Comparison of ENCODE assay signal across 8 cellular contexts in genomic region chr2:33599175-33599942, GRCh38. TPM values are rescaled to one million over a fixed set of nuclear protein-coding genes. Genes with fewer than 3 reads are reported as not detected.
DNase-seq lines count a peak whose midpoint lies in the region; ATAC-seq and TF ChIP-seq lines count a peak whose summit lies in the region.

TSS of gene FAM98A (minus strand) at chr2:33599299. CDS start at chr2:33599221, 78 bp downstream.

- intact Hi-C loops in CD4-positive, alpha-beta T cell (cut with DNase I, micrococcal nuclease): loop anchor here (1.0 to 10.0 kb wide), 5 partner anchors 123 to 1535 kb away; partner anchors contain the start of genes TTC27 (in 2 of the 2), BIRC6 (in 1 of the 2), RASGRP3 (in 1 of the 2) and SPAST (in 1 of the 2)
- intact Hi-C loops in activated CD4-positive, alpha-beta memory T cell treated with anti-CD3 and anti-CD28 coated beads for 36 hours (cut with micrococcal nuclease): loop anchor here (1.0 to 10.0 kb wide), 5 partner anchors 123 to 1322 kb away; partner anchors contain the start of genes RASGRP3, TTC27 and YIPF4
- intact Hi-C loops in dorsolateral prefrontal cortex (cut with DNase I): loop anchor here (2.0 to 10.0 kb wide), 3 partner anchors 123 to 1037 kb away; partner anchors contain the start of genes LTBP1 (in 1 of the 2) and RASGRP3 (in 1 of the 2)

- H3K4me3 ChIP-seq in dorsolateral prefrontal cortex (peak within 1 kb of the TSS; percentile 68 to 99 (median 93)), liver (ENCODE audit: low read depth in 1 of 3, low read length in 3 of 3) (peak within 1 kb of the TSS; percentile 83 to 96 (median 94))

- H3K36me3 Mint-ChIP-seq in CD4-positive, alpha-beta T cell (ENCODE audit: low read depth): peaks cover 23% of the 10 kb centered on the region
- H3K36me3 Mint-ChIP-seq in activated CD4-positive, alpha-beta memory T cell treated with anti-CD3 and anti-CD28 coated beads for 36 hours: peaks cover 11% of the 10 kb centered on the region

- POLR2A ChIA-PET in CD4-positive, alpha-beta T cell (lab: Charles Lee): interaction anchor here (0.8 to 2.7 kb wide), 4 partner anchors 9 to 973 kb away, joined by 3 to 54 read pairs (median 8); partner anchors contain the start of gene RASGRP3
- POLR2A ChIA-PET in activated CD4-positive, alpha-beta memory T cell treated with anti-CD3 and anti-CD28 coated beads for 36 hours (lab: Charles Lee): interaction anchor here (0.6 to 2.2 kb wide), 5 partner anchors 16 to 972 kb away, joined by 3 to 12 read pairs (median 3); partner anchors contain the start of genes RASGRP3 and TTC27

- under 1% methylated on average over 56 of the region's 56 CpGs for WGBS in liver

- no peaks in the 10 kb centered on the region for H3K9me3 ChIP-seq in CD4-positive, alpha-beta T cell (ENCODE audit: control insufficient read depth, low read length)
- H3K9me3 ChIP-seq in liver (ENCODE audit: control insufficient read depth in 4 of 4, low read length in 3 of 4): no peaks in the 10 kb centered on the region

- peak; percentile 97 to 99 (median 98) for DNase-seq in CD4-positive, alpha-beta T cell
- peak; percentile 97 for DNase-seq in NCI-H82 treated with DMSO at 0.1 percent for 48 hours (lab: John Stamatoyannopoulos, UW; ENCODE audit: unreplicated experiment)
- peak; percentile 99 for DNase-seq in activated CD4-positive, alpha-beta memory T cell treated with anti-CD3 and anti-CD28 coated beads for 36 hours
- DNase-seq in dorsolateral prefrontal cortex: peak; percentile 96 to 99 (median 98)
- peak; percentile 100 for DNase-seq in stimulated activated CD4-positive, alpha-beta T cell treated with anti-CD3 and anti-CD28 coated beads, Interleukin-4, amount 100 ng/mL, for 24 hours

- H3K4me1 ChIP-seq in liver (ENCODE audit: control insufficient read depth in 4 of 4, insufficient read depth in 4 of 4, low read length in 3 of 4): peaks cover 0 to 18% (median 8%) of the 10 kb centered on the region in 4 donors

- peak within 1 kb of the TSS; percentile 92 for H3K27ac Mint-ChIP-seq in CD4-positive, alpha-beta T cell
- peak within 1 kb of the TSS; percentile 82 for H3K27ac Mint-ChIP-seq in activated CD4-positive, alpha-beta memory T cell treated with anti-CD3 and anti-CD28 coated beads for 36 hours

- no peaks in the 10 kb centered on the region for H3K27me3 Mint-ChIP-seq in CD4-positive, alpha-beta T cell
- no peaks in the 10 kb centered on the region for H3K27me3 Mint-ChIP-seq in activated CD4-positive, alpha-beta memory T cell treated with anti-CD3 and anti-CD28 coated beads for 36 hours

- peaks cover 46% of the 10 kb centered on the region for H3K4me1 Mint-ChIP-seq in CD4-positive, alpha-beta T cell (ENCODE audit: low read depth)
- H3K4me1 Mint-ChIP-seq in activated CD4-positive, alpha-beta memory T cell treated with anti-CD3 and anti-CD28 coated beads for 36 hours (ENCODE audit: low read depth): peaks cover 22% of the 10 kb centered on the region

- ATAC-seq in CD4-positive, alpha-beta T cell (ENCODE audit: poor library complexity): peak; percentile 91
- ATAC-seq in GM19438 (IDR thresholded peaks at IDR 0.05; ENCODE audit: low read depth, unreplicated experiment) (peak; percentile 90), HG03575 (IDR thresholded peaks at IDR 0.05; ENCODE audit: extremely low read depth, insufficient number of reproducible peaks, low FRiP score, unreplicated experiment) (peak; percentile 71)

- H3K9ac ChIP-seq in liver (ENCODE audit: low read depth in 1 of 2, low read length in 2 of 2): peak within 1 kb of the TSS; percentile 66 to 94

- CTCF ChIA-PET in CD4-positive, alpha-beta T cell (lab: Charles Lee): interaction anchor here (2.2 to 2.7 kb wide), 2 partner anchors 16 to 124 kb away, joined by 10 to 11 read pairs; no protein-coding TSS in a partner anchor
- CTCF ChIA-PET in activated CD4-positive, alpha-beta memory T cell treated with anti-CD3 and anti-CD28 coated beads for 36 hours (lab: Charles Lee): interaction anchor here (0.9 to 2.7 kb wide), 6 partner anchors 16 to 220 kb away, joined by 3 to 21 read pairs (median 4); partner anchors contain the start of gene RASGRP3

- H3K4me3 Mint-ChIP-seq in CD4-positive, alpha-beta T cell: peak within 1 kb of the TSS; percentile 96
- H3K4me3 Mint-ChIP-seq in activated CD4-positive, alpha-beta memory T cell treated with anti-CD3 and anti-CD28 coated beads for 36 hours: peak within 1 kb of the TSS; percentile 90

- peaks cover 0 to 5% (median 3%) of the 10 kb centered on the region in 4 donors for H3K36me3 ChIP-seq in liver (ENCODE audit: control insufficient read depth in 4 of 4, insufficient read depth in 3 of 4, low read depth in 1 of 4, low read length in 3 of 4)

- peak within 1 kb of the TSS; percentile 77 for H3K27ac ChIP-seq in CD4-positive, alpha-beta T cell (ENCODE audit: low read depth, low read length)
- peak within 1 kb of the TSS; percentile 7 to 95 (median 84) for H3K27ac ChIP-seq in dorsolateral prefrontal cortex
- H3K27ac ChIP-seq in liver (ENCODE audit: low read depth in 1 of 2, low read length in 2 of 2): peak within 1 kb of the TSS; percentile 71 to 86

- no peaks in the 10 kb centered on the region for H3K9me3 Mint-ChIP-seq in CD4-positive, alpha-beta T cell
- no peaks in the 10 kb centered on the region for H3K9me3 Mint-ChIP-seq in activated CD4-positive, alpha-beta memory T cell treated with anti-CD3 and anti-CD28 coated beads for 36 hours

- TF ChIP-seq RAD21 in liver (IDR thresholded peaks at IDR 0.05): peak; percentile 15 to 18

- H3K27me3 ChIP-seq in CD4-positive, alpha-beta T cell (ENCODE audit: control insufficient read depth, insufficient read depth, low read length): no peaks in the 10 kb centered on the region
- H3K27me3 ChIP-seq in dorsolateral prefrontal cortex: no peaks in the 10 kb centered on the region
- no peaks in the 10 kb centered on the region for H3K27me3 ChIP-seq in liver (ENCODE audit: control insufficient read depth in 4 of 4, insufficient read depth in 4 of 4, low read length in 3 of 4)

- no peak for TF ChIP-seq CTCF in CD4-positive, alpha-beta T cell (IDR thresholded peaks at IDR 0.05)
- peak in 53 of 56 donors; percentile 12 to 69 (median 43) for TF ChIP-seq CTCF in dorsolateral prefrontal cortex (IDR thresholded peaks at IDR 0.05 in 54 of 56, conservative IDR thresholded peaks at IDR 0.05 in 2 of 56; ENCODE audit: low read depth in 1 of 56, partially characterized antibody in 56 of 56)
- peak; percentile 11 for TF ChIP-seq CTCF in liver (IDR thresholded peaks at IDR 0.05; ENCODE audit: low read depth, low read length, missing input control)

TF ChIP-seq in liver, 16 proteins besides CTCF, POLR2A, EP300 and RAD21 (continues in another document):
- TF ChIP-seq ZBTB33 (IDR thresholded peaks at IDR 0.05): peak; percentile 45
- TF ChIP-seq HNF4A (conservative IDR thresholded peaks at IDR 0.05): peak in 1 of 2 donors; percentile 18
- TF ChIP-seq SP1 (IDR thresholded peaks at IDR 0.05): peak; percentile 57
- TF ChIP-seq NR2F2 (IDR thresholded peaks at IDR 0.05): peak; percentile 38
- TF ChIP-seq YY1 (IDR thresholded peaks at IDR 0.05): peak; percentile 75
- TF ChIP-seq EGR1 (IDR thresholded peaks at IDR 0.05; ENCODE audit: low read depth in 2 of 2): peak in 1 of 2 donors; percentile 42
- peak; percentile 2 for TF ChIP-seq TAF1 (conservative IDR thresholded peaks at IDR 0.05)
- TF ChIP-seq ATF3 (IDR thresholded peaks at IDR 0.05): no peak
- TF ChIP-seq FOXA2 (IDR thresholded peaks at IDR 0.05): peak; percentile 9
- peak; percentile 56 for TF ChIP-seq FOXA1 (IDR thresholded peaks at IDR 0.05)
- TF ChIP-seq GABPA (IDR thresholded peaks at IDR 0.05 in 1 of 2, conservative IDR thresholded peaks at IDR 0.05 in 1 of 2): peak; percentile 40 to 79

RNA-seq across cellular contexts. Expression of gene FAM98A, which starts in this region (rescaled TPM):
- 10 to 100 TPM; 20.1 to 21.6 TPM for total RNA-seq in CD4-positive, alpha-beta T cell
- total RNA-seq in activated CD4-positive, alpha-beta memory T cell treated with anti-CD3 and anti-CD28 coated beads for 36 hours: 10 to 100 TPM; 46.7 to 46.8 TPM
- 100 to 1,000 TPM in 3 of 120 experiments, 10 to 100 TPM in 117; 32.7 to 127 (median 73.1) TPM for total RNA-seq in dorsolateral prefrontal cortex
- 10 to 100 TPM in 1 of 2 donors, 1 to 10 TPM in 1; 6.8 to 58.1 TPM for total RNA-seq in liver
- polyA plus RNA-seq in liver: 10 to 100 TPM; 31.6 to 35.8 TPM

Comparison
In these comparisons a context has a peak if more than half of its experiments do, and no peak if none do; other contexts are left out.
1. Peak in every context shown above with its lines: DNase-seq, ATAC-seq, H3K4me3 ChIP-seq and H3K27ac ChIP-seq.